ENCODE assay signal across 14 cellular contexts in the genomic region with DNA sequence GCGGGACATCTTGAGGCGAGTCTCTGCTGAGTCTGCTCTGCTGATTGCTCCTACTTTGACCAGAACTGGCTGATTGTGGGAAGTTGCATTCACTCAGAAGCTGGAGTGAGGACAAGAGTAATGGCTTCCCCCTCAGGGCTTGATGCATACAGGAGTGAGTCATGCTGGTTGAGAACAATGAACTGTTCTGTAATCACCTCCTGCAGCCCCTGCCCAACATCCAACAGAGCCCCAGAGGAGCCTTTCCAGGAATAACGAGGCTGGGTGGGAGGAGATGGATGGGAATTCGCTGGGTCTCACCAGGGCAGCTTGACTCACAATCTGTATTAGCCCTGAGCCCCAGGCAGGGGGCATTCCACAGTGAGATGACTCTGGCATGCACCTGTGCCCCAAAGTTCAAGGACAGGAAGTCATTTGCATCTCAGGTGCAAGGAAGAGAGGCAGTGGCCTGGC.
DNase-seq lines count a peak whose midpoint lies in the region; FAIRE-seq and TF ChIP-seq lines count a peak whose summit lies in the region.
"Had no signal": no experiment of that assay in that cellular context is flagged by ENCODE, and none has a peak within 500 bp of the region (broad histone marks: within the 10 kb centered on the region; RNA-seq: fewer than 3 reads in every experiment).

No MANE protein-coding gene starts in this region.

- no peaks in the 10 kb centered on the region for H3K36me3 Mint-ChIP-seq in activated CD4-positive, alpha-beta memory T cell treated with anti-CD3 and anti-CD28 coated beads for 36 hours
- H3K36me3 Mint-ChIP-seq: activated naive CD8-positive, alpha-beta T cell treated with anti-CD3 and anti-CD28 coated beads for 36 hours had no signal

- dilution Hi-C loops in keratinocyte (cut with MboI; ENCODE audit: extremely low pct_ligation_motif_present, low sequenced_read_pairs), result no loop called here

- H3K4me3 ChIP-seq in GM23248, result no peak overlapping the region
- H3K4me3 ChIP-seq in adipocyte (ENCODE audit: low read length), result no peak overlapping the region
- H3K4me3 ChIP-seq in keratinocyte (ENCODE audit: control insufficient read depth in 2 of 3, extremely low read depth in 1 of 3, insufficient read depth in 2 of 3, low read depth in 1 of 3, low read length in 3 of 3), result no peak overlapping the region
- H3K4me3 ChIP-seq: lung, right atrium auricular region had no signal

- TF ChIP-seq CTCF in keratinocyte (optimal IDR thresholded peaks at IDR 0.05 in 1 of 3, IDR thresholded peaks at IDR 0.05 in 1 of 3, conservative IDR thresholded peaks at IDR 0.05 in 1 of 3; ENCODE audit: extremely low read depth in 1 of 3, insufficient read depth in 2 of 3, low read length in 3 of 3), result no peak

- H3K4me1 ChIP-seq in GM23248 (ENCODE audit: insufficient read depth) (no peaks in the 10 kb centered on the region), adipocyte (ENCODE audit: control insufficient read depth, insufficient read depth, low read length) (no peaks in the 10 kb centered on the region), keratinocyte (ENCODE audit: control insufficient read depth, extremely low read depth, insufficient read depth, low read length) (peaks cover 5% of the 10 kb centered on the region)
- H3K4me1 ChIP-seq: right atrium auricular region had no signal

- H3K36me3 ChIP-seq in GM23248 (ENCODE audit: low read depth), result no peaks in the 10 kb centered on the region
- no peaks in the 10 kb centered on the region for H3K36me3 ChIP-seq in adipocyte (ENCODE audit: control insufficient read depth, insufficient read depth, low read length, severe bottlenecking)
- no peaks in the 10 kb centered on the region for H3K36me3 ChIP-seq in keratinocyte (ENCODE audit: control insufficient read depth in 2 of 2, extremely low read depth in 1 of 2, insufficient read depth in 2 of 2, low read length in 2 of 2)
- H3K36me3 ChIP-seq: right atrium auricular region had no signal

- CTCF ChIA-PET in activated CD4-positive, alpha-beta memory T cell treated with anti-CD3 and anti-CD28 coated beads for 36 hours (lab: Charles Lee), result no interaction called here

- no peaks in the 10 kb centered on the region for H3F3A ChIP-seq in GM23248 (ENCODE audit: insufficient read depth)

- H3K79me2 ChIP-seq in GM23248 (ENCODE audit: insufficient read depth) (no peaks in the 10 kb centered on the region), keratinocyte (ENCODE audit: control insufficient read depth, insufficient read depth, low read length) (no peaks in the 10 kb centered on the region)

- H3K27me3 Mint-ChIP-seq in activated CD4-positive, alpha-beta memory T cell treated with anti-CD3 and anti-CD28 coated beads for 36 hours, result peaks cover 2% of the 10 kb centered on the region

- WGBS in GM23248 (ENCODE audit: low coverage in 1 of 2, low lambda C conversion rate in 2 of 2, missing lambda C conversion rate in 2 of 2), 2 experiments, result 45% methylated on average over 4 of the region's 4 CpGs

- no peaks in the 10 kb centered on the region for H3K9me2 ChIP-seq in GM23248 (ENCODE audit: insufficient read depth)

- no peak overlapping the region for H3K9ac ChIP-seq in GM23248
- H3K9ac ChIP-seq in adipocyte (ENCODE audit: low read length), result no peak overlapping the region
- H3K9ac ChIP-seq in keratinocyte (ENCODE audit: control insufficient read depth, extremely low read depth, insufficient read depth, low read length), result no peak overlapping the region

- peak; percentile 44 for FAIRE-seq in keratinocyte (lab: Jason Lieb, UNC)
- FAIRE-seq: endometrium, RCC 7860 had no signal

- H3K4me3 Mint-ChIP-seq in activated CD4-positive, alpha-beta memory T cell treated with anti-CD3 and anti-CD28 coated beads for 36 hours, result no peak overlapping the region
- H3K4me3 Mint-ChIP-seq: activated naive CD8-positive, alpha-beta T cell treated with anti-CD3 and anti-CD28 coated beads for 36 hours had no signal

- in situ Hi-C loops in GM23248 (cut with MboI), result no loop called here

- POLR2A ChIA-PET in activated CD4-positive, alpha-beta memory T cell treated with anti-CD3 and anti-CD28 coated beads for 36 hours (lab: Charles Lee), result no interaction called here

- intact Hi-C loops in activated CD4-positive, alpha-beta memory T cell treated with anti-CD3 and anti-CD28 coated beads for 36 hours (cut with micrococcal nuclease), result no loop called here

- H2AFZ ChIP-seq in GM23248, result no peak overlapping the region
- no peak overlapping the region for H2AFZ ChIP-seq in keratinocyte (ENCODE audit: control insufficient read depth, low read length)

- H3K4me1 Mint-ChIP-seq in activated CD4-positive, alpha-beta memory T cell treated with anti-CD3 and anti-CD28 coated beads for 36 hours (ENCODE audit: low read depth), result no peaks in the 10 kb centered on the region
- H3K4me1 Mint-ChIP-seq: activated naive CD8-positive, alpha-beta T cell treated with anti-CD3 and anti-CD28 coated beads for 36 hours had no signal

- H3K9me1 ChIP-seq in keratinocyte (ENCODE audit: control insufficient read depth, extremely low read depth, insufficient read depth, low read length), result no peaks in the 10 kb centered on the region

- no peaks in the 10 kb centered on the region for H3K9me3 ChIP-seq in GM23248 (ENCODE audit: low read depth)
- no peaks in the 10 kb centered on the region for H3K9me3 ChIP-seq in adipocyte (ENCODE audit: control insufficient read depth, low read length)
- no peaks in the 10 kb centered on the region for H3K9me3 ChIP-seq in keratinocyte (ENCODE audit: control insufficient read depth, low read depth, low read length)
- H3K9me3 ChIP-seq: right atrium auricular region had no signal

- H3K27ac ChIP-seq in GM23248 (no peak overlapping the region), keratinocyte (ENCODE audit: control insufficient read depth, insufficient read depth, low read length) (no peak overlapping the region)
- H3K27ac ChIP-seq: right atrium auricular region had no signal

- no peak overlapping the region for H3K27ac Mint-ChIP-seq in activated CD4-positive, alpha-beta memory T cell treated with anti-CD3 and anti-CD28 coated beads for 36 hours
- H3K27ac Mint-ChIP-seq: activated naive CD8-positive, alpha-beta T cell treated with anti-CD3 and anti-CD28 coated beads for 36 hours had no signal

- no peaks in the 10 kb centered on the region for H3K9me3 Mint-ChIP-seq in activated CD4-positive, alpha-beta memory T cell treated with anti-CD3 and anti-CD28 coated beads for 36 hours
- H3K9me3 Mint-ChIP-seq: activated naive CD8-positive, alpha-beta T cell treated with anti-CD3 and anti-CD28 coated beads for 36 hours had no signal

- H3K4me2 ChIP-seq in GM23248 (ENCODE audit: unreplicated experiment), result no peak overlapping the region
- no peak overlapping the region for H3K4me2 ChIP-seq in keratinocyte (ENCODE audit: control insufficient read depth, extremely low read depth, insufficient read depth, low read depth, low read length)

- peak; percentile 30 for DNase-seq in GM23248
- DNase-seq in NCI-H2081 (lab: John Stamatoyannopoulos, UW), result peak; percentile 59 to 73
- DNase-seq in adipocyte (ENCODE audit: low read depth), result peak; percentile 10
- peak; percentile 32 for DNase-seq in keratinocyte (ENCODE audit: low read depth, low spot score)
- no peak for DNase-seq in HCEC 1CT
- no peak for DNase-seq in activated CD4-positive, alpha-beta memory T cell treated with anti-CD3 and anti-CD28 coated beads for 36 hours
- no peak for DNase-seq in SIG-M5 (lab: John Stamatoyannopoulos, UW)
- no peak for DNase-seq in cerebellar nuclear complex (lab: John Stamatoyannopoulos, UW)
- DNase-seq: activated CD4-positive, alpha-beta T cell treated with anti-CD3 and anti-CD28 coated beads, Interleukin-2, amount 50 U/mL, for 1 hour; activated naive CD8-positive, alpha-beta T cell treated with anti-CD3 and anti-CD28 coated beads for 36 hours had no signal

- H4K20me1 ChIP-seq in GM23248 (ENCODE audit: insufficient read depth) (no peaks in the 10 kb centered on the region), keratinocyte (ENCODE audit: control insufficient read depth, extremely low read depth, insufficient read depth, low read length) (no peaks in the 10 kb centered on the region)

- H3K27me3 ChIP-seq in GM23248 (replicated peaks; ENCODE audit: insufficient read depth), result peaks cover 12% of the 10 kb centered on the region
- peaks cover 32% of the 10 kb centered on the region for H3K27me3 ChIP-seq in adipocyte (replicated peaks; ENCODE audit: control insufficient read depth, insufficient read depth, low read length)
- H3K27me3 ChIP-seq in keratinocyte (ENCODE audit: control insufficient read depth, extremely low read depth, insufficient read depth, low read length), result peaks cover 7% of the 10 kb centered on the region
- H3K27me3 ChIP-seq: right atrium auricular region had no signal

Comparison
In these comparisons a context has a peak if more than half of its experiments do, and no peak if none do; other contexts are left out.
1. DNase-seq: peak in GM23248 (single experiment), NCI-H2081 (2 of 2), adipocyte (single experiment) and keratinocyte (single experiment); none in HCEC 1CT (single experiment), activated CD4-positive, alpha-beta memory T cell treated with anti-CD3 and anti-CD28 coated beads for 36 hours (single experiment), SIG-M5 (single experiment) and cerebellar nuclear complex (0 of 2).